Comparison of ENCODE assay signal across 8 cellular contexts in genomic region chr6:134640975-134641429, GRCh38.
DNase-seq lines count a peak whose midpoint lies in the region; ATAC-seq lines count a peak whose summit lies in the region.

No MANE protein-coding gene starts in this region.

- no peak overlapping the region for H3K27ac Mint-ChIP-seq in central memory CD8-positive, alpha-beta T cell (ENCODE audit: low read depth)

- H3K36me3 Mint-ChIP-seq in central memory CD8-positive, alpha-beta T cell (ENCODE audit: insufficient read depth): no peaks in the 10 kb centered on the region

- peaks cover 12% of the 10 kb centered on the region for H3K27me3 Mint-ChIP-seq in central memory CD8-positive, alpha-beta T cell

- peaks cover 5% of the 10 kb centered on the region for H3K4me1 Mint-ChIP-seq in central memory CD8-positive, alpha-beta T cell

- H3K9me3 Mint-ChIP-seq in central memory CD8-positive, alpha-beta T cell: no peaks in the 10 kb centered on the region

- no peak overlapping the region for H3K4me3 Mint-ChIP-seq in central memory CD8-positive, alpha-beta T cell

- ATAC-seq in HG02981 (IDR thresholded peaks at IDR 0.05; ENCODE audit: unreplicated experiment): peak; percentile 77
- peak; percentile 80 for ATAC-seq in central memory CD8-positive, alpha-beta T cell (replicated peaks; ENCODE audit: extremely low read depth, poor library complexity, severe bottlenecking)

- peak; percentile 30 for DNase-seq in NK-92 treated with Interleukin-12 subunit alpha and Interleukin-12 subunit beta, amount 100 ng/mL, for 24 hours (lab: John Stamatoyannopoulos, UW)
- DNase-seq in NK-92 (lab: John Stamatoyannopoulos, UW; ENCODE audit: unreplicated experiment) (no peak), NCI-H2196 (lab: John Stamatoyannopoulos, UW; ENCODE audit: unreplicated experiment) (peak; percentile 63), kidney glomerular epithelial cell (lab: John Stamatoyannopoulos, UW) (peak; percentile 39)
- peak; percentile 64 for DNase-seq in activated CD4-positive, CD25-positive, alpha-beta regulatory T cell treated with anti-CD3 and anti-CD28 coated beads, Interleukin-2, amount 50 U/mL, for 16 hours (ENCODE audit: low read depth, low spot score)
- peak; percentile 61 to 69 for DNase-seq in central memory CD8-positive, alpha-beta T cell (ENCODE audit: low spot score in 2 of 2)
- DNase-seq in stimulated activated CD4-positive, alpha-beta T cell treated with anti-CD3 and anti-CD28 coated beads, Interleukin-1b, Interleukin-23, amount 100 ng/mL, for 48 hours: peak; percentile 79
